2 cellular contexts compared by ENCODE assay signal in genomic region chr5:140563554-140563953, GRCh38.
TF ChIP-seq lines count a peak whose summit lies in the region.

No MANE protein-coding gene starts in this region.

TF ChIP-seq in HCT116, 20 proteins besides CTCF, POLR2A, EP300 and RAD21 (continued from another document):
- TF ChIP-seq ZBTB33 (IDR thresholded peaks at IDR 0.05; ENCODE audit: extremely low read depth, insufficient replicate concordance, low read length) (no peak), EZH2phosphoT487 (IDR thresholded peaks at IDR 0.05; ENCODE audit: borderline replicate concordance) (no peak), CEBPB (IDR thresholded peaks at IDR 0.05; ENCODE audit: low read depth) (no peak), EZH2 (IDR thresholded peaks at IDR 0.05) (no peak), SRF (IDR thresholded peaks at IDR 0.05; ENCODE audit: low read depth) (no peak), JUND (IDR thresholded peaks at IDR 0.05) (no peak), POLR2AphosphoS5 (IDR thresholded peaks at IDR 0.05; ENCODE audit: low read depth, low read length) (no peak), FOSL1 (IDR thresholded peaks at IDR 0.05; ENCODE audit: low read depth) (no peak), YY1 (IDR thresholded peaks at IDR 0.05; ENCODE audit: extremely low read depth, insufficient replicate concordance, low read depth, low read length) (no peak)

TF ChIP-seq in WTC11, 78 proteins besides CTCF, POLR2A, EP300 and RAD21 (continued from another document):
- TF ChIP-seq FOXP4 (CRISPR knock-in tag; IDR thresholded peaks at IDR 0.05), result no peak
